In genomic region chr6:116536216-116536621, GRCh38 we compare ENCODE assay signal across 1 cellular context.
TF ChIP-seq lines count a peak whose summit lies in the region.

No MANE protein-coding gene starts in this region.

TF ChIP-seq in GM12878, 131 proteins besides CTCF, POLR2A, EP300 and RAD21:
- TF ChIP-seq YBX1 (IDR thresholded peaks at IDR 0.05): no peak
- peak; percentile 59; the same call in 1 of the 2 replicates for TF ChIP-seq SMC3 (IDR thresholded peaks at IDR 0.05; ENCODE audit: borderline replicate concordance, low read length)
- TF ChIP-seq, protein P1, sequence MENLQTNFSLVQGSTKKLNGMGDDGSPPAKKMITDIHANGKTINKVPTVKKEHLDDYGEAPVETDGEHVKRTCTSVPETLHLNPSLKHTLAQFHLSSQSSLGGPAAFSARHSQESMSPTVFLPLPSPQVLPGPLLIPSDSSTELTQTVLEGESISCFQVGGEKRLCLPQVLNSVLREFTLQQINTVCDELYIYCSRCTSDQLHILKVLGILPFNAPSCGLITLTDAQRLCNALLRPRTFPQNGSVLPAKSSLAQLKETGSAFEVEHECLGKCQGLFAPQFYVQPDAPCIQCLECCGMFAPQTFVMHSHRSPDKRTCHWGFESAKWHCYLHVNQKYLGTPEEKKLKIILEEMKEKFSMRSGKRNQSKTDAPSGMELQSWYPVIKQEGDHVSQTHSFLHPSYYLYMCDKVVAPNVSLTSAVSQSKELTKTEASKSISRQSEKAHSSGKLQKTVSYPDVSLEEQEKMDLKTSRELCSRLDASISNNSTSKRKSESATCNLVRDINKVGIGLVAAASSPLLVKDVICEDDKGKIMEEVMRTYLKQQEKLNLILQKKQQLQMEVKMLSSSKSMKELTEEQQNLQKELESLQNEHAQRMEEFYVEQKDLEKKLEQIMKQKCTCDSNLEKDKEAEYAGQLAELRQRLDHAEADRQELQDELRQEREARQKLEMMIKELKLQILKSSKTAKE (IDR thresholded peaks at IDR 0.05; ENCODE audit: low read depth, poor library complexity, severe bottlenecking): no peak
